In genomic region chr17:76586741-76587487, GRCh38 we compare ENCODE assay signal across 11 cellular contexts. TPM values are rescaled to one million over a fixed set of nuclear protein-coding genes. Genes with fewer than 3 reads are reported as not detected.
DNase-seq lines count a peak whose midpoint lies in the region; ATAC-seq, FAIRE-seq and TF ChIP-seq lines count a peak whose summit lies in the region.
"Had no signal": no experiment of that assay in that cellular context is flagged by ENCODE, and none has a peak within 500 bp of the region (broad histone marks: within the 10 kb centered on the region; RNA-seq: fewer than 3 reads in every experiment).

No MANE protein-coding gene starts in this region.

- no peak for TF ChIP-seq RAD21 in HCT116 (IDR thresholded peaks at IDR 0.05; ENCODE audit: low read depth)

- RAD21 ChIA-PET in HCT116 (lab: Charles Lee; ENCODE audit: low non-redundant PET in 1 of 2, low total read pairs in 2 of 2, uncharacterized antibody in 2 of 2, unreplicated experiment in 2 of 2): interaction anchor here in 1 of 2 experiments (0.6 kb wide), 1 partner anchor 44 kb away, joined by 3 read pairs; no protein-coding TSS in a partner anchor

- H3K36me3 Mint-ChIP-seq in CD4-positive, alpha-beta T cell (ENCODE audit: low read depth): no peaks in the 10 kb centered on the region
- peaks cover 1 to 16% of the 10 kb centered on the region in 2 donors for H3K36me3 Mint-ChIP-seq in stimulated activated naive B cell treated with anti-CD40 and anti-IgM and Interleukin-4, amounts not matched to agents 10 μg/mL and 1 μg/mL and 100 μg/mL, for 72 hours

- peak overlapping the region; percentile 56 for H3K4me3 Mint-ChIP-seq in CD4-positive, alpha-beta T cell
- H3K4me3 Mint-ChIP-seq in stimulated activated naive B cell treated with anti-CD40 and anti-IgM and Interleukin-4, amounts not matched to agents 10 μg/mL and 1 μg/mL and 100 μg/mL, for 72 hours: peak overlapping the region in 1 of 2 donors; percentile 32

- peak overlapping the region; percentile 36 for H3K4me2 ChIP-seq in HCT116 (ENCODE audit: low read length)
- H3K4me2 ChIP-seq in keratinocyte (ENCODE audit: control insufficient read depth, extremely low read depth, insufficient read depth, low read depth, low read length): peak overlapping the region; percentile 81

- no peaks in the 10 kb centered on the region for H3K9me3 ChIP-seq in CD4-positive, alpha-beta T cell (ENCODE audit: control insufficient read depth, low read length)
- H3K9me3 ChIP-seq in HCT116 (ENCODE audit: control insufficient read depth in 1 of 2, insufficient read depth in 1 of 2, low read depth in 1 of 2, low read length in 2 of 2): no peaks in the 10 kb centered on the region
- H3K9me3 ChIP-seq in keratinocyte (ENCODE audit: control insufficient read depth, low read depth, low read length): no peaks in the 10 kb centered on the region
- no peaks in the 10 kb centered on the region for H3K9me3 ChIP-seq in kidney (ENCODE audit: control insufficient read depth in 1 of 2, low read length in 2 of 2)

- no peak for TF ChIP-seq CTCF in CD4-positive, alpha-beta T cell (IDR thresholded peaks at IDR 0.05)
- no peak for TF ChIP-seq CTCF in HCT116 (IDR thresholded peaks at IDR 0.05 in 2 of 3, conservative IDR thresholded peaks at IDR 0.05 in 1 of 3; ENCODE audit: borderline replicate concordance in 1 of 3, insufficient read depth in 1 of 3, low read depth in 2 of 3, low read length in 2 of 3)
- TF ChIP-seq CTCF in keratinocyte (optimal IDR thresholded peaks at IDR 0.05 in 1 of 3, IDR thresholded peaks at IDR 0.05 in 1 of 3, conservative IDR thresholded peaks at IDR 0.05 in 1 of 3; ENCODE audit: extremely low read depth in 1 of 3, insufficient read depth in 2 of 3, low read length in 3 of 3): no peak
- no peak for TF ChIP-seq CTCF in kidney (IDR thresholded peaks at IDR 0.05; ENCODE audit: borderline replicate concordance, extremely low read depth, insufficient read depth)

- H3K9me2 ChIP-seq in HCT116 (ENCODE audit: insufficient read depth): no peaks in the 10 kb centered on the region

- peaks cover 61% of the 10 kb centered on the region for H3K27me3 Mint-ChIP-seq in CD4-positive, alpha-beta T cell
- peaks cover 35 to 54% of the 10 kb centered on the region in 2 donors for H3K27me3 Mint-ChIP-seq in stimulated activated naive B cell treated with anti-CD40 and anti-IgM and Interleukin-4, amounts not matched to agents 10 μg/mL and 1 μg/mL and 100 μg/mL, for 72 hours

- no peak for ATAC-seq in CD4-positive, alpha-beta T cell (ENCODE audit: poor library complexity)
- ATAC-seq in HCT116 (no peak), HG02973 (IDR thresholded peaks at IDR 0.05; ENCODE audit: unreplicated experiment) (no peak)
- no peak for ATAC-seq in stimulated activated naive B cell treated with anti-CD40 and anti-IgM and Interleukin-4, amounts not matched to agents 10 μg/mL and 1 μg/mL and 100 μg/mL, for 72 hours (replicated peaks)

- CTCF ChIA-PET in CD4-positive, alpha-beta T cell (lab: Charles Lee): interaction anchor here (0.5 to 2.7 kb wide), 4 partner anchors 29 to 83 kb away, joined by 3 to 17 read pairs (median 12); no protein-coding TSS in a partner anchor
- CTCF ChIA-PET in HCT116 (lab: Charles Lee): interaction anchor here (1.5 kb wide), 3 partner anchors 26 to 94 kb away, joined by 4 to 9 read pairs (median 4); no protein-coding TSS in a partner anchor

- no TSS peak for BruUV-seq in HCT116 (replicated peaks; lab: Mats Ljungman, UMichigan)

- peaks cover 9% of the 10 kb centered on the region for H3K4me1 Mint-ChIP-seq in CD4-positive, alpha-beta T cell (ENCODE audit: low read depth)
- H3K4me1 Mint-ChIP-seq in stimulated activated naive B cell treated with anti-CD40 and anti-IgM and Interleukin-4, amounts not matched to agents 10 μg/mL and 1 μg/mL and 100 μg/mL, for 72 hours: peaks cover 9 to 15% of the 10 kb centered on the region in 2 donors

- H3K4me1 ChIP-seq in HCT116 (ENCODE audit: control insufficient read depth in 1 of 2, insufficient read depth in 2 of 2, low read length in 2 of 2) (peaks cover 14 to 34% of the 10 kb centered on the region in 2 experiments), keratinocyte (ENCODE audit: control insufficient read depth, extremely low read depth, insufficient read depth, low read length) (peaks cover 33% of the 10 kb centered on the region), kidney (ENCODE audit: control insufficient read depth in 1 of 2, insufficient read depth in 1 of 2, low read depth in 1 of 2, low read length in 2 of 2) (peaks cover 4 to 6% of the 10 kb centered on the region in 2 donors)

- no peak for DNase-seq in CD4-positive, alpha-beta T cell
- DNase-seq in HCT116 (ENCODE audit: low read depth, low spot score): no peak
- peak; percentile 69 to 79 for DNase-seq in SHP77 (lab: John Stamatoyannopoulos, UW)
- no peak for DNase-seq in keratinocyte (ENCODE audit: low read depth, low spot score)
- DNase-seq in stimulated activated naive B cell treated with anti-CD40 and anti-IgM and Interleukin-4, amounts not matched to agents 10 μg/mL and 1 μg/mL and 100 μg/mL, for 72 hours: no peak
- no peak for DNase-seq in NCI-H1092 treated with DMSO at 0.1 percent for 48 hours (lab: John Stamatoyannopoulos, UW)
- no peak for DNase-seq in kidney
- DNase-seq: foreskin melanocyte had no signal

- no peak overlapping the region for H3K27ac ChIP-seq in CD4-positive, alpha-beta T cell (ENCODE audit: low read depth, low read length)
- H3K27ac ChIP-seq in HCT116 (ENCODE audit: low read depth, low read length) (no peak overlapping the region; the same call in 1 of the 2 replicates), keratinocyte (ENCODE audit: control insufficient read depth, insufficient read depth, low read length) (no peak overlapping the region), kidney (ENCODE audit: low read depth in 2 of 2, low read length in 2 of 2) (no peak overlapping the region)

- no peak overlapping the region for H3K9ac ChIP-seq in HCT116 (ENCODE audit: low read length)
- H3K9ac ChIP-seq in keratinocyte (ENCODE audit: control insufficient read depth, extremely low read depth, insufficient read depth, low read length): peak overlapping the region; percentile 22
- no peak overlapping the region for H3K9ac ChIP-seq in kidney (ENCODE audit: low read length in 2 of 2)

- dilution Hi-C loops in keratinocyte (cut with MboI; ENCODE audit: extremely low pct_ligation_motif_present, low sequenced_read_pairs): no loop called here

- H4K20me1 ChIP-seq in HCT116 (ENCODE audit: insufficient read depth): no peaks in the 10 kb centered on the region
- no peaks in the 10 kb centered on the region for H4K20me1 ChIP-seq in keratinocyte (ENCODE audit: control insufficient read depth, extremely low read depth, insufficient read depth, low read length)

- H3K27me3 ChIP-seq in CD4-positive, alpha-beta T cell (ENCODE audit: control insufficient read depth, insufficient read depth, low read length): peaks cover 49% of the 10 kb centered on the region
- H3K27me3 ChIP-seq in HCT116 (ENCODE audit: insufficient read depth, low read length) (no peaks in the 10 kb centered on the region), keratinocyte (ENCODE audit: control insufficient read depth, extremely low read depth, insufficient read depth, low read length) (no peaks in the 10 kb centered on the region)

- FAIRE-seq in keratinocyte (lab: Jason Lieb, UNC) (peak; percentile 66), kidney (lab: Jason Lieb, UNC) (no peak)

- TF ChIP-seq POLR2A in HCT116 (IDR thresholded peaks at IDR 0.05; ENCODE audit: borderline replicate concordance, extremely low read depth, insufficient read depth, insufficient read length): no peak

- intact Hi-C loops in CD4-positive, alpha-beta T cell (cut with DNase I, micrococcal nuclease): loop anchor here in 1 of 2 experiments (2.0 kb wide), 1 partner anchor 64 kb away; no protein-coding TSS in a partner anchor
- intact Hi-C loops in HCT116 (cut with micrococcal nuclease) (no loop called here), kidney (cut with DNase I) (no loop called here)

- POLR2A ChIA-PET in CD4-positive, alpha-beta T cell (lab: Charles Lee): interaction anchor here (0.8 to 1.5 kb wide), 3 partner anchors 27 to 30 kb away, joined by 4 to 5 read pairs (median 4); no protein-coding TSS in a partner anchor
- POLR2A ChIA-PET in HCT116 (lab: Charles Lee): interaction anchor here (1.6 to 2.1 kb wide), 3 partner anchors 13 to 27 kb away, joined by 6 to 10 read pairs (median 8); no protein-coding TSS in a partner anchor

- no peak overlapping the region for H3K27ac Mint-ChIP-seq in CD4-positive, alpha-beta T cell
- H3K27ac Mint-ChIP-seq in stimulated activated naive B cell treated with anti-CD40 and anti-IgM and Interleukin-4, amounts not matched to agents 10 μg/mL and 1 μg/mL and 100 μg/mL, for 72 hours: no peak overlapping the region
- H3K27ac Mint-ChIP-seq: CD4-positive, CD25-positive, alpha-beta regulatory T cell had no signal

- H2AFZ ChIP-seq in HCT116 (ENCODE audit: low read depth, low read length, poor library complexity, severe bottlenecking) (no peak overlapping the region), keratinocyte (ENCODE audit: control insufficient read depth, low read length) (no peak overlapping the region)

- H3K9me3 Mint-ChIP-seq in CD4-positive, alpha-beta T cell: no peaks in the 10 kb centered on the region
- no peaks in the 10 kb centered on the region for H3K9me3 Mint-ChIP-seq in stimulated activated naive B cell treated with anti-CD40 and anti-IgM and Interleukin-4, amounts not matched to agents 10 μg/mL and 1 μg/mL and 100 μg/mL, for 72 hours

- H3K4me3 ChIP-seq in HCT116 (replicated peaks in 1 of 2; ENCODE audit: low read depth in 1 of 2, low read length in 2 of 2): no peak overlapping the region
- no peak overlapping the region for H3K4me3 ChIP-seq in keratinocyte (ENCODE audit: control insufficient read depth in 2 of 3, extremely low read depth in 1 of 3, insufficient read depth in 2 of 3, low read depth in 1 of 3, low read length in 3 of 3)
- no peak overlapping the region for H3K4me3 ChIP-seq in kidney (ENCODE audit: low read length in 2 of 2)

- H3K36me3 ChIP-seq in HCT116 (ENCODE audit: control insufficient read depth in 1 of 2, insufficient read depth in 2 of 2, low read length in 2 of 2) (no peaks in the 10 kb centered on the region), keratinocyte (ENCODE audit: control insufficient read depth in 2 of 2, extremely low read depth in 1 of 2, insufficient read depth in 2 of 2, low read length in 2 of 2) (no peaks in the 10 kb centered on the region), kidney (ENCODE audit: control insufficient read depth in 1 of 2, insufficient read depth in 2 of 2, low read length in 2 of 2) (no peaks in the 10 kb centered on the region)

- H3K79me2 ChIP-seq in HCT116 (ENCODE audit: insufficient read depth, low read length) (no peaks in the 10 kb centered on the region; the same call in 1 of the 2 replicates), keratinocyte (ENCODE audit: control insufficient read depth, insufficient read depth, low read length) (peaks cover 15% of the 10 kb centered on the region)

- H3K9me1 ChIP-seq in keratinocyte (ENCODE audit: control insufficient read depth, extremely low read depth, insufficient read depth, low read length): no peaks in the 10 kb centered on the region

RNA-seq across cellular contexts. Expression of gene ST6GALNAC2, which starts 1.3 kb away (rescaled TPM):
- 1 to 10 TPM in 1 of 2 experiments, under 1 TPM in 1; 0.49 to 1.2 TPM for total RNA-seq in CD4-positive, alpha-beta T cell
- total RNA-seq in HCT116 (2021; ENCODE audit: unreplicated experiment) (14.7 TPM), kidney (28.6 TPM)
- 11.4 and 13.8 TPM in 2 replicates for polyA plus RNA-seq in HCT116 (2012)
- polyA plus RNA-seq in keratinocyte (38.7 to 63.2 TPM (median 45.8 TPM) in 3 replicates), kidney (ENCODE audit: insufficient read depth, low read depth, low replicate concordance) (6.5 TPM)
- polyA plus RNA-seq in keratinocyte (2011; ENCODE audit: low read depth): 42.7 TPM
- polyA plus RNA-seq in keratinocyte (2011; cell fraction: cytosol; rRNA removed): 52.9 and 55.5 TPM in 2 replicates
- 80.8 and 105 TPM in 2 replicates for polyA plus RNA-seq in keratinocyte (2011; cell fraction: nucleus; rRNA removed)
- polyA plus RNA-seq in keratinocyte (2012; ENCODE audit: low replicate concordance): 37.2 and 79.4 TPM in 2 replicates
- 33.4 to 50.5 TPM (median 35.0 TPM) in 3 replicates for polyA minus RNA-seq in keratinocyte
- polyA minus RNA-seq in keratinocyte (2011; cell fraction: cytosol; rRNA and poly(A)+ RNA removed): 79.8 TPM
- polyA minus RNA-seq in keratinocyte (2011; cell fraction: nucleus; rRNA and poly(A)+ RNA removed): 33.3 and 45.4 TPM in 2 replicates

RNA-seq across cellular contexts. Expression of gene PRCD, which starts 47.1 kb away (rescaled TPM):
- total RNA-seq in CD4-positive, alpha-beta T cell: not detected
- total RNA-seq in HCT116 (2021; ENCODE audit: unreplicated experiment): not detected
- polyA plus RNA-seq in HCT116 (2012): 0.39 and 0.62 TPM in 2 replicates
- polyA plus RNA-seq in keratinocyte: 0.65 to 1.7 TPM (median 1.2 TPM) in 3 replicates
- polyA plus RNA-seq in keratinocyte (2011; ENCODE audit: low read depth): not detected
- polyA plus RNA-seq in keratinocyte (2011; cell fraction: cytosol; rRNA removed): 0.55 and 0.81 TPM in 2 replicates
- 6.7 and 11.7 TPM in 2 replicates for polyA plus RNA-seq in keratinocyte (2011; cell fraction: nucleus; rRNA removed)
- polyA plus RNA-seq in keratinocyte (2012; ENCODE audit: low replicate concordance): 0.68 and 0.72 TPM in 2 replicates
- 0.38 to 0.96 TPM in 2 of 3 replicates, not detected in the other for polyA minus RNA-seq in keratinocyte
- polyA minus RNA-seq in keratinocyte (2011; cell fraction: cytosol; rRNA and poly(A)+ RNA removed): not detected
- polyA minus RNA-seq in keratinocyte (2011; cell fraction: nucleus; rRNA and poly(A)+ RNA removed): 1.3 and 1.8 TPM in 2 replicates
- 2.2 TPM for total RNA-seq in kidney
- polyA plus RNA-seq in kidney (ENCODE audit: insufficient read depth, low read depth, low replicate concordance): not detected
- total RNA-seq: CD4-positive, CD25-positive, alpha-beta regulatory T cell had no signal

RNA-seq across cellular contexts. Expression of gene CYGB, which starts 49.4 kb away (rescaled TPM):
- total RNA-seq in CD4-positive, alpha-beta T cell: not detected
- total RNA-seq in HCT116 (2021; ENCODE audit: unreplicated experiment): 0.66 TPM
- polyA plus RNA-seq in HCT116 (2012): 0.22 and 0.36 TPM in 2 replicates
- 10.3 to 26.1 TPM (median 15.3 TPM) in 3 replicates for polyA plus RNA-seq in keratinocyte
- 2.1 TPM for polyA plus RNA-seq in keratinocyte (2011; ENCODE audit: low read depth)
- polyA plus RNA-seq in keratinocyte (2011; cell fraction: cytosol; rRNA removed): 15.3 and 37.7 TPM in 2 replicates
- polyA plus RNA-seq in keratinocyte (2011; cell fraction: nucleus; rRNA removed): 15.4 and 26.2 TPM in 2 replicates
- 6.2 and 33.8 TPM in 2 replicates for polyA plus RNA-seq in keratinocyte (2012; ENCODE audit: low replicate concordance)
- 9.0 to 17.2 TPM (median 11.8 TPM) in 3 replicates for polyA minus RNA-seq in keratinocyte
- polyA minus RNA-seq in keratinocyte (2011; cell fraction: cytosol; rRNA and poly(A)+ RNA removed): 42.6 TPM
- polyA minus RNA-seq in keratinocyte (2011; cell fraction: nucleus; rRNA and poly(A)+ RNA removed): 12.3 and 17.7 TPM in 2 replicates
- 12.6 TPM for total RNA-seq in kidney
- 6.7 TPM for polyA plus RNA-seq in kidney (ENCODE audit: insufficient read depth, low read depth, low replicate concordance)
- total RNA-seq: CD4-positive, CD25-positive, alpha-beta regulatory T cell had no signal
- polyA plus RNA-seq: CD4-positive, CD25-positive, alpha-beta regulatory T cell had no signal

RNA-seq across cellular contexts. Expression of gene ST6GALNAC1, which starts 56.6 kb away (rescaled TPM):
- total RNA-seq in CD4-positive, alpha-beta T cell: 1 to 10 TPM; 1.8 to 2.5 TPM
- not detected for total RNA-seq in HCT116 (2021; ENCODE audit: unreplicated experiment)
- polyA plus RNA-seq in HCT116 (2012): 0.12 and 0.30 TPM in 2 replicates
- 0.28 to 0.84 TPM (median 0.46 TPM) in 3 replicates for polyA plus RNA-seq in keratinocyte
- 0.29 TPM for polyA plus RNA-seq in keratinocyte (2011; ENCODE audit: low read depth)
- 0.16 and 0.41 TPM in 2 replicates for polyA plus RNA-seq in keratinocyte (2011; cell fraction: cytosol; rRNA removed)
- 0.44 and 0.76 TPM in 2 replicates for polyA plus RNA-seq in keratinocyte (2011; cell fraction: nucleus; rRNA removed)
- polyA plus RNA-seq in keratinocyte (2012; ENCODE audit: low replicate concordance): 0.32 and 0.45 TPM in 2 replicates
- polyA minus RNA-seq in keratinocyte: 0.33 to 0.86 TPM (median 0.36 TPM) in 3 replicates
- not detected for polyA minus RNA-seq in keratinocyte (2011; cell fraction: cytosol; rRNA and poly(A)+ RNA removed)
- polyA minus RNA-seq in keratinocyte (2011; cell fraction: nucleus; rRNA and poly(A)+ RNA removed): 0.63 and 1.1 TPM in 2 replicates
- total RNA-seq in kidney: 0.31 TPM
- polyA plus RNA-seq in kidney (ENCODE audit: insufficient read depth, low read depth, low replicate concordance): not detected
- total RNA-seq: RPMI7951 had no signal

Comparison
In these comparisons a context has a peak if more than half of its experiments do, and no peak if none do; other contexts are left out.
1. DNase-seq: peak in SHP77 (2 of 2); none in CD4-positive, alpha-beta T cell (0 of 10), HCT116 (single experiment), keratinocyte (single experiment), stimulated activated naive B cell treated with anti-CD40 and anti-IgM and Interleukin-4, amounts not matched to agents 10 μg/mL and 1 μg/mL and 100 μg/mL, for 72 hours (single experiment), NCI-H1092 treated with DMSO at 0.1 percent for 48 hours (single experiment) and kidney (single experiment).